In the genomic region with DNA sequence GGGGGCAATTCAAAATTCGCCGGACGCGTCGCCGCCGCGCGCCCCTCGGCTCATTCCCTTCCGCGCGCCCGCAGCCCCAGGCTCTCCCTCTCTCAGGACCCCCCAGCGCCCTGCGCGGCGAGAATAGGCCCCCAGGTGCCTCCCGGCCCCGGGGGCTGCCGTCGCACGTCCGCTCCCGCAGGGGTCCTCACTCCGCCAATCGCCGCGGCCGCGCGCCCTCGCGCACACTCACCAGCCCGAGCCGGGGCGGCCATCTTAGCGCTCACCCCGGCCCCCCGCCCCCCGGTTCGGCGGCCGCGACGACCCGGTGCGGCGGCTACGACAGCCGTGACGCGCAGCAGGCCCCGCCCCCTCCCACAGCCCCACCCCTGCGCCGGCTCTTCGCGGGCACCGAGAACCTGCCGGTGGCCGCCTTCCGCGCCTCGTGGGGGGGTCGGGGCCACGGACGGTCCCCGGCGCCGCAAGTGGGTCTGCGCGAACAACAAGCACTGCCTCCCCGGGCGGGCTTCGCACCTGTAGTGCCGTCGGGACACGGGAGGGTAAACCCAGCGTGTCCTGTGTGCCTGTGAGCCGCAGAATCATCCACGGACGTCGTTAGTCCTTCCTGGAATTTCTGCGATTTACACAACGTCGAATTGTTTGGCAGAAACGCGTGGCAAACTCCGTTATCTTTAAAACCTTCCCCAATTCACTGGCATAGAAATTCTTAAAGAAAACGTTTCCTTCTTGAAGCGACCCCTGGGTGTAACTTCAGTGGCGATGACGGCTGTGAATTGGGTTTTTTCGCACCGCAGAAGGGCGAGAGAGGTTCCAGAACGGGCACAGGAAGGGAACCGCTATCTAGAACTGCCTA, we compare ENCODE assay signal across 10 cellular contexts. TPM values are rescaled to one million over a fixed set of nuclear protein-coding genes. Genes with fewer than 3 reads are reported as not detected.
DNase-seq lines count a peak whose midpoint lies in the region; ATAC-seq, FAIRE-seq and TF ChIP-seq lines count a peak whose summit lies in the region.
"Had no signal": no experiment of that assay in that cellular context is flagged by ENCODE, and none has a peak within 500 bp of the region (broad histone marks: within the 10 kb centered on the region; RNA-seq: fewer than 3 reads in every experiment).

No MANE protein-coding gene starts in this region.

- H3K4me1 ChIP-seq in mammary epithelial cell (ENCODE audit: insufficient read depth, low read length) (peaks cover 8% of the 10 kb centered on the region), kidney (ENCODE audit: control insufficient read depth in 1 of 2, insufficient read depth in 1 of 2, low read depth in 1 of 2, low read length in 2 of 2) (no peaks in the 10 kb centered on the region)

- no peaks in the 10 kb centered on the region for H4K20me1 ChIP-seq in mammary epithelial cell (ENCODE audit: insufficient read depth, low read length)
- H4K20me1 ChIP-seq: BLaER1 treated with 17β-estradiol and CSF1 and Interleukin-3, amounts not matched to agents 10 nM and 100 nM had no signal

- in situ Hi-C loops in mammary epithelial cell (cut with MboI; ENCODE audit: low sequenced_read_pairs in 2 of 2): loop anchor here in 1 of 2 donors (25.0 kb wide), 1 partner anchor 1011 kb away; no protein-coding TSS in a partner anchor

- peak overlapping the region; percentile 79 for H2AFZ ChIP-seq in mammary epithelial cell (ENCODE audit: low read depth, low read length)

- CTCF ChIA-PET in mammary epithelial cell (lab: Charles Lee; ENCODE audit: low non-redundant PET): no interaction called here

- H3K9ac ChIP-seq in mammary epithelial cell (ENCODE audit: insufficient read depth, low read length) (no peak overlapping the region), kidney (ENCODE audit: low read length in 2 of 2) (peak overlapping the region; percentile 63 to 65)
- H3K9ac ChIP-seq: BLaER1 treated with 17β-estradiol and CSF1 and Interleukin-3, amounts not matched to agents 10 nM and 100 nM had no signal

- ATAC-seq in GM18858 (IDR thresholded peaks at IDR 0.05; ENCODE audit: unreplicated experiment) (no peak), GM18502 (IDR thresholded peaks at IDR 0.05; ENCODE audit: poor library complexity, unreplicated experiment) (no peak)

- H3K4me3 ChIP-seq in WI38 (ENCODE audit: low read depth, low read length) (peak overlapping the region; percentile 87), mammary epithelial cell (replicated peaks in 1 of 3; ENCODE audit: insufficient read depth in 1 of 3, low read depth in 2 of 3, low read length in 3 of 3) (peak overlapping the region; percentile 38 to 49 (median 44)), kidney (ENCODE audit: low read length in 2 of 2) (peak overlapping the region; percentile 69 to 74)
- H3K4me3 ChIP-seq: BLaER1 treated with 17β-estradiol and CSF1 and Interleukin-3, amounts not matched to agents 10 nM and 100 nM had no signal

- H3K9me3 ChIP-seq in mammary epithelial cell (replicated peaks; ENCODE audit: insufficient read depth, low read length) (peaks cover 10% of the 10 kb centered on the region), kidney (ENCODE audit: control insufficient read depth in 1 of 2, low read length in 2 of 2) (no peaks in the 10 kb centered on the region)

- no TSS peak for BruUV-seq in mammary epithelial cell (replicated peaks; lab: Mats Ljungman, UMichigan)

- no peaks in the 10 kb centered on the region for H3K79me2 ChIP-seq in mammary epithelial cell (ENCODE audit: insufficient read depth, low read length)

- TF ChIP-seq CTCF in WI38 (IDR thresholded peaks at IDR 0.05; ENCODE audit: low read depth, low read length) (no peak), mammary epithelial cell (conservative IDR thresholded peaks at IDR 0.05 in 1 of 2, IDR thresholded peaks at IDR 0.05 in 1 of 2; ENCODE audit: extremely low read depth in 1 of 2, insufficient read depth in 1 of 2, low read depth in 1 of 2, low read length in 2 of 2) (no peak), kidney (IDR thresholded peaks at IDR 0.05; ENCODE audit: borderline replicate concordance, extremely low read depth, insufficient read depth) (no peak)

- no peaks in the 10 kb centered on the region for H3K36me3 ChIP-seq in mammary epithelial cell (ENCODE audit: insufficient read depth, low read length)
- H3K36me3 ChIP-seq in kidney (ENCODE audit: control insufficient read depth in 1 of 2, insufficient read depth in 2 of 2, low read length in 2 of 2): no peaks in the 10 kb centered on the region
- H3K36me3 ChIP-seq: BLaER1 treated with 17β-estradiol and CSF1 and Interleukin-3, amounts not matched to agents 10 nM and 100 nM had no signal

- DNase-seq in NCI-H2081 (lab: John Stamatoyannopoulos, UW) (peak; percentile 36 to 46), NCI-H2081 treated with DMSO at 0.1 percent for 48 hours (lab: John Stamatoyannopoulos, UW) (no peak), mammary epithelial cell (no peak), kidney (peak; percentile 84)
- peak; percentile 48 to 62 for DNase-seq in stimulated activated CD4-positive, alpha-beta T cell treated with anti-CD3 and anti-CD28 coated beads, Interleukin-15, amount 100 ng/mL, for 1 hour (ENCODE audit: low read depth in 1 of 2, low spot score in 1 of 2)

- peak overlapping the region; percentile 85 for H3K4me2 ChIP-seq in mammary epithelial cell (ENCODE audit: insufficient read depth, low read depth, low read length)
- H3K4me2 ChIP-seq: BLaER1 treated with 17β-estradiol and CSF1 and Interleukin-3, amounts not matched to agents 10 nM and 100 nM had no signal

- H3K27ac ChIP-seq in mammary epithelial cell (ENCODE audit: insufficient read depth, low read depth, low read length) (no peak overlapping the region), kidney (ENCODE audit: low read depth in 2 of 2, low read length in 2 of 2) (peak overlapping the region in 1 of 2 donors; percentile 39)
- H3K27ac ChIP-seq: BLaER1 treated with 17β-estradiol and CSF1 and Interleukin-3, amounts not matched to agents 10 nM and 100 nM; epithelial cell of prostate had no signal

- WGBS in mammary epithelial cell (ENCODE audit: low coverage, missing lambda C conversion rate): 29% methylated on average over 13 of the region's 98 CpGs

- no peak for FAIRE-seq in kidney (lab: Jason Lieb, UNC)

- dilution Hi-C loops in mammary epithelial cell (cut with HindIII; ENCODE audit: low sequenced_read_pairs): no loop called here

- peaks cover 22% of the 10 kb centered on the region for H3K27me3 ChIP-seq in mammary epithelial cell (ENCODE audit: insufficient read depth, low read length)
- H3K27me3 ChIP-seq: BLaER1 treated with 17β-estradiol and CSF1 and Interleukin-3, amounts not matched to agents 10 nM and 100 nM had no signal

- intact Hi-C loops in mammary epithelial cell (cut with micrococcal nuclease): no loop called here
- intact Hi-C loops in kidney (cut with DNase I): no loop called here

RNA-seq across cellular contexts. Expression of a gene that starts 2.5 kb away (rescaled TPM):
- total RNA-seq in mammary epithelial cell (under 1 TPM in 1 of 2 donors, not detected in 1; 0.67 TPM), kidney (2.8 TPM)
- polyA plus RNA-seq in mammary epithelial cell (0.03 TPM), kidney (ENCODE audit: insufficient read depth, low read depth, low replicate concordance) (0.52 TPM)
- not detected for polyA minus RNA-seq in mammary epithelial cell

Comparison
In these comparisons a context has a peak if more than half of its experiments do, and no peak if none do; other contexts are left out.
1. DNase-seq: peak in NCI-H2081 (2 of 2), kidney (single experiment) and stimulated activated CD4-positive, alpha-beta T cell treated with anti-CD3 and anti-CD28 coated beads, Interleukin-15, amount 100 ng/mL, for 1 hour (2 of 2); none in NCI-H2081 treated with DMSO at 0.1 percent for 48 hours (single experiment) and mammary epithelial cell (single experiment).
2. Peak in every context shown above with its lines, with median percentiles within 50 percentile points of each other: H3K4me3 ChIP-seq.